In the genomic region with DNA sequence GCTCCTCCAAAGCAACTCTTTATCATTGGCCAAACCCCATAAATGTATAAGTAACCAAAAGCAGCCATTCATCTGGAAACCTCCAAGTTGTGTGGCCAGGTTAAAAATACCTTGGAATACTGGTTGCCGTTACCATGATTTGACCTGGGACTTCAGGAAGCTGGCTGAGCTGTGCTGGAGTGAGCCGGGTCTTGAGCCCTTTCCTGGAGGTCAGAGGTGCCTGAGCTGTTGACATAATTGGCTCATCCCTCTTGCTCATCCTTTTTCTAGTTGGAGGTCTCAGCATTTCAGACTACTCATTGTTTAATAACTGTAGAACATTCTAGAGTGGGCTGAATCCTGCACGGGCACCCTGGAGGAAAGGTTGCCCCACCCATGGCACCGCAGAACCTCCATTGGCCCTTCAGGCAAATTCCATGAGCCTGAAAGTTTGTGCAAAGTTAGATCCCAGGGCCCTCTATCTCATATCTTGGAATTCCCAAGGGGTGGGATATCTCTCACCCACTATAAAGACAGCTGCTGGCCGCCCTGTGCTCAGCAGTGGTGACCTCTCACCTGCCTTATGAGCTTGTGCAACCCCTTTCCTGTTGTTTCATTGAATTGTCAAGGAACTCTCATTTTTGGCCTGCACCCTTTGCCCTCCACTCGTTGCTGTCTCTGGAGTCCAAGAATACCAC, we compare ENCODE assay signal across 19 cellular contexts.
DNase-seq lines count a peak whose midpoint lies in the region; ATAC-seq and TF ChIP-seq lines count a peak whose summit lies in the region.
"Had no signal": no experiment of that assay in that cellular context is flagged by ENCODE, and none has a peak within 500 bp of the region (broad histone marks: within the 10 kb centered on the region; RNA-seq: fewer than 3 reads in every experiment).

No MANE protein-coding gene starts in this region.

- no peak overlapping the region for H2BK20ac ChIP-seq in H9 (ENCODE audit: low read depth, low read length, poor library complexity, severe bottlenecking)

- H3T11ph ChIP-seq in H9 (ENCODE audit: low read length) = no peak overlapping the region

- no CpG with 5 or more reads among the region's 6 CpGs for WGBS in H9 (ENCODE audit: extremely low coverage, insufficient read length, low lambda C conversion rate)
- 51% methylated on average over 2 of the region's 6 CpGs for WGBS in right lobe of liver (ENCODE audit: insufficient coverage, low coverage, low lambda C conversion rate, missing lambda C conversion rate)
- no CpG with 5 or more reads among the region's 6 CpGs for WGBS in trophoblast cell (ENCODE audit: extremely low coverage, insufficient coverage, insufficient read length)
- 73 to 80% methylated on average over 6 of the region's 6 CpGs for WGBS in tibial nerve, 2 donors

- DNase-seq in H9 (no peak), WTC11 (ENCODE audit: low spot score) (no peak), right lobe of liver (no peak), trophoblast cell (peak; percentile 88 to 92), tibial nerve (ENCODE audit: low spot score in 2 of 2) (no peak), NOMO-1 (lab: John Stamatoyannopoulos, UW; ENCODE audit: unreplicated experiment in 2 of 2) (no peak), NCI-H146 (lab: John Stamatoyannopoulos, UW) (no peak)
- DNase-seq: C1 segment of cervical spinal cord, DMS79 treated with DMSO at 0.1 percent for 48 hours, HCEC 1CT, KBM-7, NCI-H1417 treated with DMSO at 0.1 percent for 48 hours, NCI-H1930, NCI-H345, NCI-H524 treated with DMSO at 0.1 percent for 48 hours, RPMI8226, SIG-M5 had no signal

- H3K18ac ChIP-seq in H9 (ENCODE audit: insufficient read length, low read depth, low read length) = no peak overlapping the region
- H3K18ac ChIP-seq in trophoblast cell (ENCODE audit: low read length) = no peak overlapping the region

- intact Hi-C loops in right lobe of liver (cut with DNase I) = no loop called here

- no peak overlapping the region for H3K4me3 Mint-ChIP-seq in H9
- no peak overlapping the region for H3K4me3 Mint-ChIP-seq in WTC11

- ATAC-seq in WTC11 (no peak), right lobe of liver (peak; percentile 19 to 58 (median 48)), GM19455 (IDR thresholded peaks at IDR 0.05; ENCODE audit: unreplicated experiment) (no peak)
- ATAC-seq: PC-3 had no signal

- H3K36me3 ChIP-seq in right lobe of liver (peaks cover 0 to 7% (median 3%) of the 10 kb centered on the region in 4 donors), trophoblast cell (ENCODE audit: control insufficient read depth in 1 of 2, insufficient read depth in 2 of 2, low read length in 2 of 2) (no peaks in the 10 kb centered on the region), tibial nerve (peaks cover 0 to 21% (median 0%) of the 10 kb centered on the region in 3 donors)

- H3K4me3 ChIP-seq in right lobe of liver (no peak overlapping the region), trophoblast cell (ENCODE audit: low read depth, low read length) (no peak overlapping the region), tibial nerve (no peak overlapping the region)

- H2BK120ac ChIP-seq in H9 (ENCODE audit: low read depth, low read length, poor library complexity, severe bottlenecking) (no peak overlapping the region), trophoblast cell (ENCODE audit: insufficient read depth, low read length, poor library complexity) (peak overlapping the region; percentile 90)

- H2BK5ac ChIP-seq in H9 (ENCODE audit: insufficient read length, low read length) = no peak overlapping the region
- peak overlapping the region; percentile 2 for H2BK5ac ChIP-seq in trophoblast cell (ENCODE audit: low read depth, low read length, poor library complexity)

- peaks cover 34% of the 10 kb centered on the region for H3K4me1 ChIP-seq in H9 (ENCODE audit: insufficient read depth, low read length)
- peaks cover 0 to 61% (median 11%) of the 10 kb centered on the region in 4 donors for H3K4me1 ChIP-seq in right lobe of liver
- H3K4me1 ChIP-seq in trophoblast cell (ENCODE audit: control insufficient read depth in 1 of 2, insufficient read depth in 2 of 2, low read length in 2 of 2) = peaks cover 27 to 34% of the 10 kb centered on the region in 2 experiments
- peaks cover 0 to 33% (median 0%) of the 10 kb centered on the region in 4 donors for H3K4me1 ChIP-seq in tibial nerve

- H3K9ac ChIP-seq in H9 (ENCODE audit: extremely low read depth, insufficient read length, low read length) (no peak overlapping the region), trophoblast cell (ENCODE audit: low read length) (no peak overlapping the region)

- peaks cover 16 to 30% (median 25%) of the 10 kb centered on the region in 3 experiments for H3K36me3 Mint-ChIP-seq in H9 (ENCODE audit: insufficient read depth in 1 of 3, low read depth in 3 of 3)
- H3K36me3 Mint-ChIP-seq in WTC11 = peaks cover 27% of the 10 kb centered on the region

- POLR2A ChIA-PET in WTC11 (lab: Charles Lee) = no interaction called here

- TF ChIP-seq CTCF in H9 (conservative IDR thresholded peaks at IDR 0.05) = no peak
- no peak for TF ChIP-seq CTCF in WTC11 (IDR thresholded peaks at IDR 0.05)
- TF ChIP-seq CTCF in right lobe of liver (IDR thresholded peaks at IDR 0.05) = no peak
- TF ChIP-seq CTCF in tibial nerve (IDR thresholded peaks at IDR 0.05) = no peak

- H4K91ac ChIP-seq in H9 (ENCODE audit: insufficient read length, low read depth, low read length) = no peak overlapping the region
- peak overlapping the region; percentile 63 for H4K91ac ChIP-seq in trophoblast cell (ENCODE audit: low read depth, low read length)

- H2AK5ac ChIP-seq in H9 (ENCODE audit: insufficient read length, low read length) (no peak overlapping the region), trophoblast cell (ENCODE audit: low read length) (no peak overlapping the region)

- CTCF ChIA-PET in WTC11 (lab: Charles Lee) = interaction anchor here (0.5 to 1.4 kb wide), 3 partner anchors 47 to 1834 kb away, joined by 3 to 5 read pairs (median 4); no protein-coding TSS in a partner anchor

- H3K4me2 ChIP-seq in H9 (ENCODE audit: insufficient read depth, insufficient read length, low read length) (no peak overlapping the region), trophoblast cell (ENCODE audit: low read length) (no peak overlapping the region)

- H3K27me3 ChIP-seq in H9 (ENCODE audit: insufficient read depth, low read length) (no peaks in the 10 kb centered on the region), right lobe of liver (no peaks in the 10 kb centered on the region), trophoblast cell (ENCODE audit: insufficient read depth, low read length) (no peaks in the 10 kb centered on the region), tibial nerve (no peaks in the 10 kb centered on the region)

- H3K4ac ChIP-seq in H9 (ENCODE audit: low read depth, low read length) (no peak overlapping the region), trophoblast cell (ENCODE audit: low read depth, low read length) (no peak overlapping the region)

- no peaks in the 10 kb centered on the region for H3K23me2 ChIP-seq in H9 (ENCODE audit: insufficient read length, low read depth, low read length, poor library complexity, severe bottlenecking)

- no peak overlapping the region for H4K5ac ChIP-seq in H9 (ENCODE audit: insufficient read length, low read depth, low read length)

- H2BK12ac ChIP-seq in H9 (ENCODE audit: insufficient read length, low read depth, low read length) (no peak overlapping the region), trophoblast cell (ENCODE audit: low read length) (peak overlapping the region; percentile 10)

- no peak overlapping the region for H2BK15ac ChIP-seq in H9 (ENCODE audit: low read depth, low read length)

- H3K14ac ChIP-seq in H9 (ENCODE audit: insufficient read depth, low read length) (no peak overlapping the region), trophoblast cell (ENCODE audit: low read length) (no peak overlapping the region)

- H3K23ac ChIP-seq in H9 (ENCODE audit: insufficient read length, low read depth, low read length) = no peak overlapping the region
- no peak overlapping the region for H3K23ac ChIP-seq in trophoblast cell (ENCODE audit: low read length)

- peaks cover 3% of the 10 kb centered on the region for H4K20me1 ChIP-seq in H9 (ENCODE audit: control insufficient read depth, insufficient read depth, insufficient read length)

- TF ChIP-seq POLR2A in right lobe of liver (IDR thresholded peaks at IDR 0.05) (no peak), tibial nerve (IDR thresholded peaks at IDR 0.05) (no peak)

- H3K79me2 ChIP-seq in H9 (ENCODE audit: insufficient read depth, low read length) = peaks cover 2% of the 10 kb centered on the region; the same call in 1 of the 2 replicates
- no peaks in the 10 kb centered on the region for H3K79me2 ChIP-seq in trophoblast cell (ENCODE audit: control insufficient read depth, insufficient read depth, low read length, poor library complexity)

- H3K4me1 Mint-ChIP-seq in H9 (peaks cover 69 to 73% of the 10 kb centered on the region in 2 experiments), WTC11 (peaks cover 80% of the 10 kb centered on the region)

- H2AFZ ChIP-seq in H9 (ENCODE audit: low read length) (no peak overlapping the region), trophoblast cell (ENCODE audit: insufficient read depth, low read length, poor library complexity) (no peak overlapping the region)

- TF ChIP-seq EP300 in tibial nerve (IDR thresholded peaks at IDR 0.05) = no peak

- H3K27me3 Mint-ChIP-seq in H9 (ENCODE audit: low read depth) (no peaks in the 10 kb centered on the region), WTC11 (ENCODE audit: low read depth) (no peaks in the 10 kb centered on the region)

- H3K79me1 ChIP-seq in H9 (ENCODE audit: insufficient read depth, low read depth, low read length, poor library complexity, severe bottlenecking) (no peaks in the 10 kb centered on the region), trophoblast cell (ENCODE audit: low read length) (peaks cover 22% of the 10 kb centered on the region)

- peak overlapping the region in 2 of 3 experiments; percentile 13 to 72; a peak in 2 of 7 replicates for H3K27ac Mint-ChIP-seq in H9
- peak overlapping the region; percentile 85; the same call in 1 of the 2 replicates for H3K27ac Mint-ChIP-seq in WTC11

- peaks cover 5 to 9% of the 10 kb centered on the region in 2 experiments; a peak in 3 of 5 replicates for H3K9me3 Mint-ChIP-seq in H9
- H3K9me3 Mint-ChIP-seq in WTC11 = peaks cover 13% of the 10 kb centered on the region

- H4K8ac ChIP-seq in H9 (replicated peaks; ENCODE audit: insufficient read length, low read depth, low read length) = no peak overlapping the region
- H4K8ac ChIP-seq in trophoblast cell (ENCODE audit: low read depth, low read length) = no peak overlapping the region

- no peak overlapping the region for H3K56ac ChIP-seq in H9 (ENCODE audit: insufficient read length, low read depth, low read length)

- no peaks in the 10 kb centered on the region for H3K9me3 ChIP-seq in H9 (ENCODE audit: control insufficient read depth, low read depth, low read length)
- H3K9me3 ChIP-seq in right lobe of liver = no peaks in the 10 kb centered on the region
- H3K9me3 ChIP-seq in trophoblast cell (ENCODE audit: insufficient read depth, low read depth, low read length) = no peaks in the 10 kb centered on the region
- H3K9me3 ChIP-seq in tibial nerve = peaks cover 0 to 8% (median 0%) of the 10 kb centered on the region in 4 donors

- H3K27ac ChIP-seq in H9 (ENCODE audit: insufficient read length, low read depth, low read length) = no peak overlapping the region
- peak overlapping the region in 1 of 3 donors; percentile 10 for H3K27ac ChIP-seq in right lobe of liver
- H3K27ac ChIP-seq in trophoblast cell (ENCODE audit: low read depth, low read length) = peak overlapping the region; percentile 73
- H3K27ac ChIP-seq in tibial nerve = no peak overlapping the region

- H4K12ac ChIP-seq in trophoblast cell (ENCODE audit: low read depth, low read length) = no peak overlapping the region

Comparison
In these comparisons a context has a peak if more than half of its experiments do, and no peak if none do; other contexts are left out.
1. DNase-seq: peak in trophoblast cell (2 of 2); none in H9 (single experiment), WTC11 (single experiment), right lobe of liver (0 of 3), tibial nerve (0 of 2), NOMO-1 (0 of 2) and NCI-H146 (single experiment).
2. ATAC-seq: peak in right lobe of liver (4 of 4); none in WTC11 (single experiment) and GM19455 (single experiment).